ENCODE assay signal across 8 cellular contexts in the genomic region with DNA sequence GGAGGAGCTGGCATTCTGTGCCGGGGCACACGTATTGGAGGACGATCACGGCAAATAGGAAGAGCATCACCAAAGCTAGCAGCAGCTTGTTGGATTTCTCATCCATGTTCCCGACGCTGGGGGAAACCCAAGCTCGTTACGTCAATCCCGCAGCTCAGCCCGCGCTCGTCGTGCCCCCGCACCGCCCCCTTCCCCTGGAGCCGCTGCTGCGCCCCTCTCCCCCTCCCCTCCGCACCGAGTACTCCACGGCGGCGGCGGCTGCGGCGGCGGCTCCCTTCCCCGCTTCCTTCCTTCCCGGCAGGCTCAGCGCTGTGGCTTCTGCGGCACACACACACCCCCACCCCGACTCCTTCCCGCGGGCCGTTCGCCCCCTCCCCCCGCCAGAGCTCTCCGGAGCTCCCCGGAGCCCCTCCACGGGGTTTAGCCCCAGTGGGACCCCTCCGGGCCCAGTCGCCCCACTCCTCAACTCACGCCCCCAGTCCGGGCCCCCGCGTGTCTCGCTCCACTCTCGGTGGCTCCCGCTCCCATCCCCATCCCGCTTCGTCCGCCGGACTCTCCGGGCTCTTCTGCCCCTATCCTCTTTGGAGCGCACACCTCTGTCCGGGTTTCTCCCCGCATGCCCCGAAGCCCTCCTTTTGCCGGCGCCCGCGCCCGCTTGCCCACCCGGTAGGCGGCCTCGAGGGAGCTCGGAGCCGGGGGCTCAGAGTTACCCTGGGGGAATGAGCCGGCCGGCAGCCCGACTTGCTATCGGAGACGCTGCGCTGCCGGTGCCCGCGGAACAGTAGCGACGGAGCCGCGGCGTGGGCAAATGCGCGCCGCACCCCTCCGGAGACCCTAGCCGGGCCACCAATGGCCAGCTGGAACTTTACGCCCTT.
DNase-seq lines count a peak whose midpoint lies in the region; ATAC-seq and TF ChIP-seq lines count a peak whose summit lies in the region.

No MANE protein-coding gene starts in this region.

- H3K9ac ChIP-seq in mucosa of rectum (ENCODE audit: low read depth in 1 of 2, low read length in 2 of 2) = no peak overlapping the region

- TF ChIP-seq EP300 in Ishikawa (IDR thresholded peaks at IDR 0.05; ENCODE audit: borderline replicate concordance) = no peak

- H3K36me3 ChIP-seq in mucosa of rectum (ENCODE audit: control insufficient read depth in 2 of 2, insufficient read depth in 2 of 2, low read length in 2 of 2) = no peaks in the 10 kb centered on the region

- H3K27me3 ChIP-seq in mucosa of rectum (ENCODE audit: control insufficient read depth in 2 of 2, insufficient read depth in 2 of 2, low read length in 2 of 2) = peaks cover 8 to 14% of the 10 kb centered on the region in 2 donors

- H3K4me3 ChIP-seq in mucosa of rectum (ENCODE audit: low read length in 2 of 2) = peak overlapping the region; percentile 48 to 50

- TF ChIP-seq RAD21 in Ishikawa (IDR thresholded peaks at IDR 0.05; ENCODE audit: low read depth) = no peak

- H3K4me1 ChIP-seq in mucosa of rectum (ENCODE audit: control insufficient read depth in 2 of 2, insufficient read depth in 2 of 2, low read length in 2 of 2) = peaks cover 3% of the 10 kb centered on the region in 2 donors

- no peaks in the 10 kb centered on the region for H3K9me3 ChIP-seq in mucosa of rectum (ENCODE audit: control insufficient read depth in 2 of 2, low read length in 2 of 2)

- ATAC-seq in HG03469 (IDR thresholded peaks at IDR 0.05; ENCODE audit: unreplicated experiment) (no peak), GM21717 (IDR thresholded peaks at IDR 0.05; ENCODE audit: unreplicated experiment) (no peak)

- H3K27ac ChIP-seq in mucosa of rectum (ENCODE audit: low read depth in 2 of 2, low read length in 2 of 2) = no peak overlapping the region

- DNase-seq in AG20443 (ENCODE audit: low spot score) (peak; percentile 12), cerebellar cortex (ENCODE audit: low spot score) (peak; percentile 30), NCI-H1436 (lab: John Stamatoyannopoulos, UW) (no peak), NCI-H128 (lab: John Stamatoyannopoulos, UW; ENCODE audit: unreplicated experiment) (no peak)

TF ChIP-seq in Ishikawa, 13 proteins besides CTCF, POLR2A, EP300 and RAD21:
- TF ChIP-seq TCF12 (IDR thresholded peaks at IDR 0.05; ENCODE audit: low read depth) (no peak), ZBTB7A (IDR thresholded peaks at IDR 0.05; ENCODE audit: low read depth) (peak; percentile 62; the same call in 1 of the 2 replicates), TAF1 (IDR thresholded peaks at IDR 0.05; ENCODE audit: low read depth) (no peak)
TF ChIP-seq in Ishikawa: peak in this region for 1.

Comparison
In these comparisons a context has a peak if more than half of its experiments do, and no peak if none do; other contexts are left out.
1. DNase-seq: peak in AG20443 (single experiment) and cerebellar cortex (single experiment); none in NCI-H1436 (single experiment) and NCI-H128 (single experiment).